Comparison of ENCODE assay signal across 1 cellular context in the genomic region with DNA sequence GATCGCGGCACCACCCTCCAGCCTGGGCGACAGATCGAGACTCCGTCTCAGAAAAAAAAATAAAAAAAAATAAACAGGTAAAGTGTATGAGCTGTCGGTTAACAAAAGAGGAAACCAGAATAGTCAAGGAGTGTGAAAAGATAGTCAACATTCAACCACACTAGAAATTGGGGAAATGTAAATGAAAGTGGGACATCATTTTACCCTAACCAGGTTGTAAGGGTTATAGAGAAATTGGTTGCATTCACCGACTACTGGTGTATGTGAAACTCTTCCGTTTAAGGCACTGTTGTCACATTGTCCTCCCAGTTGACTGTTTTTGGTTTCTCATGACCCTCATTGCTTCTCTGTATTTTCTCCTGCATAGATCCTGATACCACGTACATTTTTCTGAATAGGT.
TF ChIP-seq lines count a peak whose summit lies in the region.

No MANE protein-coding gene starts in this region.

TF ChIP-seq in WTC11, 78 proteins besides CTCF, POLR2A, EP300 and RAD21 (continued from another document):
- TF ChIP-seq ZNF317 (CRISPR knock-in tag; IDR thresholded peaks at IDR 0.05; ENCODE audit: borderline replicate concordance, low read depth) (no peak), NFE2L1 (CRISPR knock-in tag; IDR thresholded peaks at IDR 0.05) (no peak), SMAD3 (CRISPR knock-in tag; IDR thresholded peaks at IDR 0.05; ENCODE audit: borderline replicate concordance) (no peak)
- TF ChIP-seq, protein P1, sequence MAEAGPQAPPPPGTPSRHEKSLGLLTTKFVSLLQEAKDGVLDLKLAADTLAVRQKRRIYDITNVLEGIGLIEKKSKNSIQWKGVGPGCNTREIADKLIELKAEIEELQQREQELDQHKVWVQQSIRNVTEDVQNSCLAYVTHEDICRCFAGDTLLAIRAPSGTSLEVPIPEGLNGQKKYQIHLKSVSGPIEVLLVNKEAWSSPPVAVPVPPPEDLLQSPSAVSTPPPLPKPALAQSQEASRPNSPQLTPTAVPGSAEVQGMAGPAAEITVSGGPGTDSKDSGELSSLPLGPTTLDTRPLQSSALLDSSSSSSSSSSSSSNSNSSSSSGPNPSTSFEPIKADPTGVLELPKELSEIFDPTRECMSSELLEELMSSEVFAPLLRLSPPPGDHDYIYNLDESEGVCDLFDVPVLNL (CRISPR knock-in tag; IDR thresholded peaks at IDR 0.05; ENCODE audit: borderline replicate concordance, low read depth), result no peak
- TF ChIP-seq, protein P2, sequence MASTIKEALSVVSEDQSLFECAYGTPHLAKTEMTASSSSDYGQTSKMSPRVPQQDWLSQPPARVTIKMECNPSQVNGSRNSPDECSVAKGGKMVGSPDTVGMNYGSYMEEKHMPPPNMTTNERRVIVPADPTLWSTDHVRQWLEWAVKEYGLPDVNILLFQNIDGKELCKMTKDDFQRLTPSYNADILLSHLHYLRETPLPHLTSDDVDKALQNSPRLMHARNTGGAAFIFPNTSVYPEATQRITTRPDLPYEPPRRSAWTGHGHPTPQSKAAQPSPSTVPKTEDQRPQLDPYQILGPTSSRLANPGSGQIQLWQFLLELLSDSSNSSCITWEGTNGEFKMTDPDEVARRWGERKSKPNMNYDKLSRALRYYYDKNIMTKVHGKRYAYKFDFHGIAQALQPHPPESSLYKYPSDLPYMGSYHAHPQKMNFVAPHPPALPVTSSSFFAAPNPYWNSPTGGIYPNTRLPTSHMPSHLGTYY (CRISPR knock-in tag; IDR thresholded peaks at IDR 0.05), result no peak
